In the genomic region with DNA sequence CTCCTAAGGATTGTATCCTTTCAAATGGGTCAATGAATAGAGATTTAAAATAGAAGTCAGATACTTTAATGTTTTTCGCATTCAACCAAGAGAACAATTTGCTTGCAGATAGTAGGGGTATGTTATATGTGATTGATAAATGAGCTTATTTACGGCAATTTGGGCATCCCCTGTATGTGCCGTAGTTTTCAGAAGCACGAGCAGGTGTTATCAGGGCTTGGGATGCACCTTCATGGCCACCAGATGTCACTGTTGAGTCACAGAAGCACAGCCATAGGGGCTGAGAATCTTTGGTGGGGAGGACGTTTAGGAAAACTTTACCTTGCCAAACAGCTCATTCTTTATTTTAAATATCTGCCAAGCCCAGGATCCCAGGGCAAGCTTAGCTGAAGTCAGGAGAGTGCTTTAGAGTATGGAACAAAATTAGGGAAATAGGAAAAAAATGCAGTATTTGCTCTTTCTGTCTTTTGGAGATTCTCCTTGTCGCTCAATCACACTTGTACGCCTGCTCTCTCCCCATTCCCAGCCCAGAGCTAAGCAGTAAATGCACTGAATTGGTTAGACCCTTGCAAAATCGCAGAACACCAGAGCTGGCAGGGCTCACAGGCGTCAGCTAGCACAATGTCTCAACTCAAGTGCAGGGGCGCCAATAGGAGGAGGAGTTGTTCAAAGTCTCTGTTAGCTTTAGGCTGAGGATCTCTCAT, we compare ENCODE assay signal across 8 cellular contexts.
DNase-seq lines count a peak whose midpoint lies in the region; ATAC-seq and TF ChIP-seq lines count a peak whose summit lies in the region.

No MANE protein-coding gene starts in this region.

- 25% methylated on average over 10 of the region's 10 CpGs for WGBS in esophagus muscularis mucosa
- 12 to 27% (median 20%) methylated on average over 10 of the region's 10 CpGs for WGBS in stomach, 5 donors

- intact Hi-C loops in esophagus muscularis mucosa (cut with DNase I) (loop anchor here (2.0 to 5.0 kb wide), 2 partner anchors 81 to 194 kb away; no protein-coding TSS in a partner anchor), stomach (cut with DNase I; ENCODE audit: low total_unique reads) (loop anchor here (10.0 kb wide), 1 partner anchor 1181 kb away; no protein-coding TSS in a partner anchor)

- TF ChIP-seq EP300 in esophagus muscularis mucosa (IDR thresholded peaks at IDR 0.05) (no peak), stomach (IDR thresholded peaks at IDR 0.05) (no peak)

- H3K27me3 ChIP-seq in esophagus muscularis mucosa (no peaks in the 10 kb centered on the region), stomach (no peaks in the 10 kb centered on the region)

- TF ChIP-seq POLR2A in esophagus muscularis mucosa (IDR thresholded peaks at IDR 0.05; ENCODE audit: low read depth) (no peak), stomach (IDR thresholded peaks at IDR 0.05) (no peak)

- no peak overlapping the region for H3K4me3 Mint-ChIP-seq in natural killer cell treated with Interleukin-12 subunit alpha and Interleukin-12 subunit beta and Interleukin-15 and Interleukin-18, amount 100 ng/mL, for 72 hours

- H3K27ac ChIP-seq in esophagus muscularis mucosa (replicated peaks in 1 of 4) (no peak overlapping the region), stomach (no peak overlapping the region)

- ATAC-seq in HG02763 (IDR thresholded peaks at IDR 0.05; ENCODE audit: unreplicated experiment) (peak; percentile 51), GM18873 (IDR thresholded peaks at IDR 0.05; ENCODE audit: low FRiP score, unreplicated experiment) (no peak)
- peak; percentile 74 to 79 for ATAC-seq in natural killer cell treated with Interleukin-12 subunit alpha and Interleukin-12 subunit beta and Interleukin-15 and Interleukin-18, amount 100 ng/mL, for 72 hours

- TF ChIP-seq CTCF in GM12864 (IDR thresholded peaks at IDR 0.05; ENCODE audit: low read depth, low read length, missing control alignments) (peak; percentile 93), esophagus muscularis mucosa (IDR thresholded peaks at IDR 0.05) (peak; percentile 77 to 94 (median 93)), stomach (IDR thresholded peaks at IDR 0.05) (peak in 5 of 7 experiments; percentile 78 to 95 (median 84))

- no peaks in the 10 kb centered on the region for H3K36me3 ChIP-seq in esophagus muscularis mucosa
- no peaks in the 10 kb centered on the region for H3K36me3 ChIP-seq in stomach

- H3K9me3 ChIP-seq in esophagus muscularis mucosa (no peaks in the 10 kb centered on the region), stomach (no peaks in the 10 kb centered on the region)

- H3K4me1 Mint-ChIP-seq in natural killer cell treated with Interleukin-12 subunit alpha and Interleukin-12 subunit beta and Interleukin-15 and Interleukin-18, amount 100 ng/mL, for 72 hours (ENCODE audit: low read depth in 2 of 2), result peaks cover 5 to 8% of the 10 kb centered on the region in 2 donors

- H3K9me3 Mint-ChIP-seq in natural killer cell treated with Interleukin-12 subunit alpha and Interleukin-12 subunit beta and Interleukin-15 and Interleukin-18, amount 100 ng/mL, for 72 hours, result peaks cover 8% of the 10 kb centered on the region

- no peak overlapping the region for H3K4me3 ChIP-seq in GM12864 (ENCODE audit: low read depth, low read length)
- no peak overlapping the region for H3K4me3 ChIP-seq in esophagus muscularis mucosa
- no peak overlapping the region for H3K4me3 ChIP-seq in stomach

- H3K4me1 ChIP-seq in esophagus muscularis mucosa (peaks cover 8 to 10% (median 9%) of the 10 kb centered on the region in 4 donors), stomach (peaks cover 5 to 9% (median 7%) of the 10 kb centered on the region in 4 donors)

- peaks cover 10% of the 10 kb centered on the region for H3K36me3 Mint-ChIP-seq in natural killer cell treated with Interleukin-12 subunit alpha and Interleukin-12 subunit beta and Interleukin-15 and Interleukin-18, amount 100 ng/mL, for 72 hours

- peak; percentile 26 for DNase-seq in GM12864 (ENCODE audit: low read depth)
- peak; percentile 40 to 58 for DNase-seq in NOMO-1 (lab: John Stamatoyannopoulos, UW; ENCODE audit: unreplicated experiment in 2 of 2)
- DNase-seq in activated T-cell treated with anti-CD3 and anti-CD28 coated beads for 1 hour (ENCODE audit: low read depth), result peak; percentile 24
- no peak for DNase-seq in esophagus muscularis mucosa (ENCODE audit: extremely low spot score)
- no peak for DNase-seq in natural killer cell treated with Interleukin-12 subunit alpha and Interleukin-12 subunit beta and Interleukin-15 and Interleukin-18, amount 100 ng/mL, for 72 hours (ENCODE audit: low spot score)
- peak; percentile 68 for DNase-seq in stomach

- H3K27ac Mint-ChIP-seq in natural killer cell treated with Interleukin-12 subunit alpha and Interleukin-12 subunit beta and Interleukin-15 and Interleukin-18, amount 100 ng/mL, for 72 hours, result no peak overlapping the region

- peaks cover 34 to 39% of the 10 kb centered on the region in 2 donors for H3K27me3 Mint-ChIP-seq in natural killer cell treated with Interleukin-12 subunit alpha and Interleukin-12 subunit beta and Interleukin-15 and Interleukin-18, amount 100 ng/mL, for 72 hours

Comparison
In these comparisons a context has a peak if more than half of its experiments do, and no peak if none do; other contexts are left out.
1. DNase-seq: peak in GM12864 (single experiment), NOMO-1 (2 of 2), activated T-cell treated with anti-CD3 and anti-CD28 coated beads for 1 hour (single experiment) and stomach (single experiment); none in esophagus muscularis mucosa (single experiment) and natural killer cell treated with Interleukin-12 subunit alpha and Interleukin-12 subunit beta and Interleukin-15 and Interleukin-18, amount 100 ng/mL, for 72 hours (single experiment).
2. Peak in every context shown above with its lines, with median percentiles within 50 percentile points of each other: CTCF ChIP-seq.